Comparison of ENCODE assay signal across 14 cellular contexts in genomic region chr4:168113059-168113458, GRCh38. TPM values are rescaled to one million over a fixed set of nuclear protein-coding genes. Genes with fewer than 3 reads are reported as not detected.
"Had no signal": no experiment of that assay in that cellular context is flagged by ENCODE, and none has a peak within 500 bp of the region (broad histone marks: within the 10 kb centered on the region; RNA-seq: fewer than 3 reads in every experiment).

No MANE protein-coding gene starts in this region.

RNA-seq across cellular contexts. Expression of gene ANXA10, which starts 20.7 kb away (rescaled TPM):
- total RNA-seq: kidney, kidney epithelial cell, left cardiac atrium, left ventricle myocardium inferior, left ventricle myocardium superior, lower leg skin, lower lobe of right lung, lung, mammary epithelial cell, mesenteric fat pad, mesothelial cell of epicardium, mononuclear cell had no signal
- polyA plus RNA-seq: immature natural killer cell, keratinocyte had no signal
